Comparison of ENCODE assay signal across 9 cellular contexts in the genomic region with DNA sequence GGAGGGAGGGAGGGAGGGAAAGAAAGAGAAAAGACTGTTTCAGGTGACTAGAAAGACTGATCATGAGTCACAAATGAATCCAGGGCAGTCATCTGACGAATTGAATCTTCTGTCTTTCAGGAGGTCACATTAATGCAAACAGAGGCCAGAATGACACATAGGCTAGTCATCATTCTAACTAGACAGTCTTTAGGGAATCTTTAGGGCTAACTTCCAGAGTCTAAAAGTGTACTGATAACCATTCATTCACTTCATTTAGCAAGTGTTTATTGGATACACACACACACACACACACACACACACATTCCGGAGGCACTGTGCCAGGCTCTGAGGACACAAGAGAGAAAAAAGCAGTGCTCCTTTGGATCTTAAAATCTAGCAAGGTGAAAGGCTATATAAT.
DNase-seq lines count a peak whose midpoint lies in the region; ATAC-seq and TF ChIP-seq lines count a peak whose summit lies in the region.
"Had no signal": no experiment of that assay in that cellular context is flagged by ENCODE, and none has a peak within 500 bp of the region (broad histone marks: within the 10 kb centered on the region; RNA-seq: fewer than 3 reads in every experiment).

No MANE protein-coding gene starts in this region.

- WGBS in right cardiac atrium, result 57% methylated on average over 2 of the region's 2 CpGs
- 80 to 88% methylated on average over 1 to 2 of the region's 2 CpGs for WGBS in endodermal cell (ENCODE audit: insufficient coverage in 1 of 2, insufficient read length in 1 of 2), 2 experiments
- 41% methylated on average over 2 of the region's 2 CpGs for WGBS in prostate gland

- H3K27ac Mint-ChIP-seq in activated B cell treated with CpG ODN at 0.5 μM for 24 hours (peak overlapping the region; percentile 70), endodermal cell (no peak overlapping the region)

- peaks cover 68% of the 10 kb centered on the region for H3K36me3 Mint-ChIP-seq in activated B cell treated with CpG ODN at 0.5 μM for 24 hours (ENCODE audit: low read depth)
- no peaks in the 10 kb centered on the region for H3K36me3 Mint-ChIP-seq in endodermal cell (ENCODE audit: low read depth)

- no peak overlapping the region for H3K4me3 ChIP-seq in AG09309 (ENCODE audit: control insufficient read depth, low read depth, low read length)
- no peak overlapping the region for H3K4me3 ChIP-seq in right cardiac atrium (ENCODE audit: low read length)
- H3K4me3 ChIP-seq in endodermal cell (ENCODE audit: low read length), result no peak overlapping the region
- no peak overlapping the region for H3K4me3 ChIP-seq in prostate gland
- H3K4me3 ChIP-seq: tibial artery had no signal

- ATAC-seq in activated B cell treated with CpG ODN at 0.5 μM for 24 hours (ENCODE audit: low read depth), result peak; percentile 72
- peak in 1 of 2 donors; percentile 66 for ATAC-seq in right cardiac atrium
- ATAC-seq in HG02678 (IDR thresholded peaks at IDR 0.05; ENCODE audit: unreplicated experiment), result no peak
- ATAC-seq in HG03521 (IDR thresholded peaks at IDR 0.05; ENCODE audit: unreplicated experiment), result no peak

- POLR2A ChIA-PET in activated B cell treated with CpG ODN at 0.5 μM for 24 hours (lab: Charles Lee), result interaction anchor here (1.2 to 1.7 kb wide), 2 partner anchors 11 to 158 kb away, joined by 3 to 4 read pairs; no protein-coding TSS in a partner anchor

- intact Hi-C loops in activated B cell treated with CpG ODN at 0.5 μM for 24 hours (cut with micrococcal nuclease) (loop anchor here (2.0 kb wide), 1 partner anchor 16 kb away; no protein-coding TSS in a partner anchor), right cardiac atrium (cut with DNase I) (no loop called here), prostate gland (cut with DNase I) (no loop called here)

- H3K4me3 Mint-ChIP-seq in activated B cell treated with CpG ODN at 0.5 μM for 24 hours (no peak overlapping the region), endodermal cell (no peak overlapping the region)

- H3K36me3 ChIP-seq in endodermal cell (ENCODE audit: control insufficient read depth, insufficient read depth, low read length) (no peaks in the 10 kb centered on the region), prostate gland (no peaks in the 10 kb centered on the region)
- H3K36me3 ChIP-seq: tibial artery had no signal

- H3K27me3 ChIP-seq in right cardiac atrium (ENCODE audit: control insufficient read depth, insufficient read depth), result no peaks in the 10 kb centered on the region
- no peaks in the 10 kb centered on the region for H3K27me3 ChIP-seq in endodermal cell (ENCODE audit: control insufficient read depth, insufficient read depth, low read length, poor library complexity, severe bottlenecking)
- H3K27me3 ChIP-seq in prostate gland (replicated peaks; ENCODE audit: insufficient read depth), result no peaks in the 10 kb centered on the region
- H3K27me3 ChIP-seq: tibial artery had no signal

- H3K27me3 Mint-ChIP-seq in activated B cell treated with CpG ODN at 0.5 μM for 24 hours, result no peaks in the 10 kb centered on the region
- peaks cover 28% of the 10 kb centered on the region for H3K27me3 Mint-ChIP-seq in endodermal cell (ENCODE audit: insufficient read depth)

- H3K4me1 Mint-ChIP-seq in activated B cell treated with CpG ODN at 0.5 μM for 24 hours (peaks cover 91% of the 10 kb centered on the region), endodermal cell (peaks cover 14% of the 10 kb centered on the region)

- DNase-seq in AG09309 (ENCODE audit: low read depth) (peak; percentile 83), HCEC 1CT (peak; percentile 56), activated B cell treated with CpG ODN at 0.5 μM for 24 hours (no peak), right cardiac atrium (peak; percentile 56 to 76 (median 74)), endodermal cell (no peak), prostate gland (ENCODE audit: low spot score) (no peak)

- H3K27ac ChIP-seq in right cardiac atrium (ENCODE audit: low read length) (no peak overlapping the region), endodermal cell (ENCODE audit: low read depth, low read length) (no peak overlapping the region), prostate gland (no peak overlapping the region)
- H3K27ac ChIP-seq: tibial artery had no signal

- H3K9me3 ChIP-seq in right cardiac atrium (ENCODE audit: control insufficient read depth, low read length) (no peaks in the 10 kb centered on the region), endodermal cell (ENCODE audit: control insufficient read depth, low read length) (no peaks in the 10 kb centered on the region), prostate gland (no peaks in the 10 kb centered on the region)
- H3K9me3 ChIP-seq: tibial artery had no signal

- H3K9me3 Mint-ChIP-seq in activated B cell treated with CpG ODN at 0.5 μM for 24 hours (no peaks in the 10 kb centered on the region), endodermal cell (no peaks in the 10 kb centered on the region)

- H3K4me1 ChIP-seq in right cardiac atrium (ENCODE audit: control insufficient read depth, insufficient read depth, low read length) (no peaks in the 10 kb centered on the region), endodermal cell (ENCODE audit: control insufficient read depth, insufficient read depth, low read length) (peaks cover 3% of the 10 kb centered on the region), prostate gland (replicated peaks) (no peaks in the 10 kb centered on the region)

- no peak overlapping the region for H3K9ac ChIP-seq in endodermal cell (ENCODE audit: extremely low read depth, low read length, poor library complexity, severe bottlenecking)

- CTCF ChIA-PET in activated B cell treated with CpG ODN at 0.5 μM for 24 hours (lab: Charles Lee), result no interaction called here

- no peak for TF ChIP-seq POLR2A in prostate gland (IDR thresholded peaks at IDR 0.05)

- TF ChIP-seq CTCF in AG09309 (IDR thresholded peaks at IDR 0.05; ENCODE audit: control insufficient read depth, insufficient read depth, low read depth, low read length, missing control alignments) (no peak), activated B cell treated with CpG ODN at 0.5 μM for 24 hours (IDR thresholded peaks at IDR 0.05) (no peak), endodermal cell (conservative IDR thresholded peaks at IDR 0.05) (no peak), prostate gland (IDR thresholded peaks at IDR 0.05) (no peak)

Comparison
In these comparisons a context has a peak if more than half of its experiments do, and no peak if none do; other contexts are left out.
1. DNase-seq: peak in AG09309 (single experiment), HCEC 1CT (single experiment) and right cardiac atrium (3 of 3); none in activated B cell treated with CpG ODN at 0.5 μM for 24 hours (single experiment), endodermal cell (single experiment) and prostate gland (single experiment).